In genomic region chr16:72400257-72401078, GRCh38 we compare ENCODE assay signal across 8 cellular contexts.
DNase-seq lines count a peak whose midpoint lies in the region; ATAC-seq lines count a peak whose summit lies in the region.

No MANE protein-coding gene starts in this region.

- H3K4me3 Mint-ChIP-seq in stimulated activated naive CD8-positive, alpha-beta T cell treated with anti-CD3 and anti-CD28 coated beads, Interleukin-15, amount 100 ng/mL, for 72 hours: no peak overlapping the region

- H3K4me1 Mint-ChIP-seq in stimulated activated naive CD8-positive, alpha-beta T cell treated with anti-CD3 and anti-CD28 coated beads, Interleukin-15, amount 100 ng/mL, for 72 hours: no peaks in the 10 kb centered on the region

- H3K27ac Mint-ChIP-seq in stimulated activated naive CD8-positive, alpha-beta T cell treated with anti-CD3 and anti-CD28 coated beads, Interleukin-15, amount 100 ng/mL, for 72 hours: no peak overlapping the region

- peak; percentile 70 for ATAC-seq in HG03280 (IDR thresholded peaks at IDR 0.05; ENCODE audit: unreplicated experiment)
- ATAC-seq in stimulated activated naive CD8-positive, alpha-beta T cell treated with anti-CD3 and anti-CD28 coated beads, Interleukin-15, amount 100 ng/mL, for 72 hours: peak; percentile 53

- no peaks in the 10 kb centered on the region for H3K27me3 Mint-ChIP-seq in stimulated activated naive CD8-positive, alpha-beta T cell treated with anti-CD3 and anti-CD28 coated beads, Interleukin-15, amount 100 ng/mL, for 72 hours

- H3K9me3 Mint-ChIP-seq in stimulated activated naive CD8-positive, alpha-beta T cell treated with anti-CD3 and anti-CD28 coated beads, Interleukin-15, amount 100 ng/mL, for 72 hours: peaks cover 0 to 7% of the 10 kb centered on the region in 2 donors

- DNase-seq in 8988T (peak; percentile 21), EH (ENCODE audit: low read depth) (peak; percentile 68), NOMO-1 treated with dmso at 0.1 percent for 144 hours (lab: John Stamatoyannopoulos, UW; ENCODE audit: unreplicated experiment) (peak; percentile 20), brain pericyte (ENCODE audit: low read depth, low spot score) (peak; percentile 16), kidney glomerular epithelial cell (lab: John Stamatoyannopoulos, UW) (peak; percentile 68), cerebellar nuclear complex (lab: John Stamatoyannopoulos, UW) (no peak)
- DNase-seq in stimulated activated naive CD8-positive, alpha-beta T cell treated with anti-CD3 and anti-CD28 coated beads, Interleukin-15, amount 100 ng/mL, for 72 hours: peak; percentile 21 to 36

Comparison
In these comparisons a context has a peak if more than half of its experiments do, and no peak if none do; other contexts are left out.
1. DNase-seq: peak in 8988T (single experiment), EH (single experiment), NOMO-1 treated with dmso at 0.1 percent for 144 hours (single experiment), brain pericyte (single experiment), kidney glomerular epithelial cell (single experiment) and stimulated activated naive CD8-positive, alpha-beta T cell treated with anti-CD3 and anti-CD28 coated beads, Interleukin-15, amount 100 ng/mL, for 72 hours (2 of 2); none in cerebellar nuclear complex (0 of 2).